In the genomic region with DNA sequence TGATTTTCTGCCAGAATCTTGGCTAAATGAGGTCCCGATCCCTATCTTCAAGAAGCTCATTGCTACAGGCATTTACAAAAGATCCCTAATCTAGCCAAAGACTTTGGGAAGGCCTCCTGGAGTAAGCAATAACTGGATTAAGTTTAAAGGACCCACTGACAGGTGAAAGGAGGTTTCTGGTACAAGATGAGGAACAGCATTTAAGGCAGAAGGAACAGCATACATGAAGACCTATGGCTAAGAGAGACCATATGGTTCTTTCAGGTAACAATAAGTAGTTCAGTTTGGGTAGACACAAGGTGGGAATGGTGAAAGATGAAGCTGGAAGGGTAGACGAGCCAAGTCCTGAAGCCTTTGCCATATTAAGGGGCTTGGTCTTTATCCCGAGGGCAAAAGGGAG, we compare ENCODE assay signal across 1 cellular context.
TF ChIP-seq lines count a peak whose summit lies in the region.

No MANE protein-coding gene starts in this region.

TF ChIP-seq in GM23338, 12 proteins besides CTCF, POLR2A, EP300 and RAD21 (continued from another document):
- TF ChIP-seq, protein P1, sequence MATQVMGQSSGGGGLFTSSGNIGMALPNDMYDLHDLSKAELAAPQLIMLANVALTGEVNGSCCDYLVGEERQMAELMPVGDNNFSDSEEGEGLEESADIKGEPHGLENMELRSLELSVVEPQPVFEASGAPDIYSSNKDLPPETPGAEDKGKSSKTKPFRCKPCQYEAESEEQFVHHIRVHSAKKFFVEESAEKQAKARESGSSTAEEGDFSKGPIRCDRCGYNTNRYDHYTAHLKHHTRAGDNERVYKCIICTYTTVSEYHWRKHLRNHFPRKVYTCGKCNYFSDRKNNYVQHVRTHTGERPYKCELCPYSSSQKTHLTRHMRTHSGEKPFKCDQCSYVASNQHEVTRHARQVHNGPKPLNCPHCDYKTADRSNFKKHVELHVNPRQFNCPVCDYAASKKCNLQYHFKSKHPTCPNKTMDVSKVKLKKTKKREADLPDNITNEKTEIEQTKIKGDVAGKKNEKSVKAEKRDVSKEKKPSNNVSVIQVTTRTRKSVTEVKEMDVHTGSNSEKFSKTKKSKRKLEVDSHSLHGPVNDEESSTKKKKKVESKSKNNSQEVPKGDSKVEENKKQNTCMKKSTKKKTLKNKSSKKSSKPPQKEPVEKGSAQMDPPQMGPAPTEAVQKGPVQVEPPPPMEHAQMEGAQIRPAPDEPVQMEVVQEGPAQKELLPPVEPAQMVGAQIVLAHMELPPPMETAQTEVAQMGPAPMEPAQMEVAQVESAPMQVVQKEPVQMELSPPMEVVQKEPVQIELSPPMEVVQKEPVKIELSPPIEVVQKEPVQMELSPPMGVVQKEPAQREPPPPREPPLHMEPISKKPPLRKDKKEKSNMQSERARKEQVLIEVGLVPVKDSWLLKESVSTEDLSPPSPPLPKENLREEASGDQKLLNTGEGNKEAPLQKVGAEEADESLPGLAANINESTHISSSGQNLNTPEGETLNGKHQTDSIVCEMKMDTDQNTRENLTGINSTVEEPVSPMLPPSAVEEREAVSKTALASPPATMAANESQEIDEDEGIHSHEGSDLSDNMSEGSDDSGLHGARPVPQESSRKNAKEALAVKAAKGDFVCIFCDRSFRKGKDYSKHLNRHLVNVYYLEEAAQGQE (IDR thresholded peaks at IDR 0.05; ENCODE audit: unreplicated experiment): no peak
- TF ChIP-seq ETS1 (IDR thresholded peaks at IDR 0.05) (no peak), CREB1 (CRISPR knock-in tag; IDR thresholded peaks at IDR 0.05; ENCODE audit: low read depth) (no peak)
